ENCODE assay signal across 20 cellular contexts in the genomic region with DNA sequence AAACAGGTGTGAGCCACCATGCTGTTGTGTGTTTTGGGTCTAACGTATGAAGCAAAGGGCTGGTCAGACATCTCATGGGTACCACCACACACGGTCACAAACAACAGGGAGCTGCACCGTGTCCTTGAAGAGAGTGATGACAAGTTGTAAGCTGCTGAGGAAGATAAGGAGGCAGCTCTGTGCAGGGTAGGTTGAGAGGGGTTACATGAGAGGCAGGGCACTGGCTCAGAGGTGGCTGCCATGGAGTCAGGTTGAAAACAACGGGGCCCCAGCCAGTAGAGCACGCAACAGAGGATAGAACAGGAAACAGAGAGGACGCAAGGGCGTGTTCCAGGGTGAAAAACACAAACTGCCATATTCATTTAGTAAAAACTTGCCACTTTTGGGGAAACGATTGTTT. TPM values are rescaled to one million over a fixed set of nuclear protein-coding genes. Genes with fewer than 3 reads are reported as not detected.
A peak's percentile ranks its signal among the peaks of the same experiment; 100 is the strongest.
DNase-seq lines count a peak whose midpoint lies in the region; ATAC-seq and TF ChIP-seq lines count a peak whose summit lies in the region.
"Had no signal": no experiment of that assay in that cellular context is flagged by ENCODE, and none has a peak within 500 bp of the region (broad histone marks: within the 10 kb centered on the region; RNA-seq: fewer than 3 reads in every experiment).

No MANE protein-coding gene starts in this region.

- H3K4me3 Mint-ChIP-seq in activated naive CD4-positive, alpha-beta T cell treated with anti-CD3 and anti-CD28 coated beads, Interleukin-2, amount 10 ng/mL, durations not matched to agents 7 days and 5 days = no peak overlapping the region
- peak overlapping the region; percentile 8 for H3K4me3 Mint-ChIP-seq in activated B cell treated with CpG ODN at 0.5 μM for 24 hours

- no peaks in the 10 kb centered on the region for H3K36me3 ChIP-seq in osteoblast (ENCODE audit: insufficient read depth, low read length)
- H3K36me3 ChIP-seq: right lobe of liver, SJCRH30, stomach, upper lobe of left lung had no signal

- H3K27me3 ChIP-seq in osteoblast (ENCODE audit: insufficient read depth, low read length) = no peaks in the 10 kb centered on the region
- H3K27me3 ChIP-seq: right lobe of liver, SJCRH30, stomach, upper lobe of left lung had no signal

- H2AFZ ChIP-seq in osteoblast (ENCODE audit: low read length) = no peak overlapping the region

- H3K27ac ChIP-seq in osteoblast (ENCODE audit: low read depth, low read length) = no peak overlapping the region
- H3K27ac ChIP-seq: right lobe of liver, SJCRH30, stomach, upper lobe of left lung had no signal

- no peaks in the 10 kb centered on the region for H3K9me3 Mint-ChIP-seq in activated naive CD4-positive, alpha-beta T cell treated with anti-CD3 and anti-CD28 coated beads, Interleukin-2, amount 10 ng/mL, durations not matched to agents 7 days and 5 days
- no peaks in the 10 kb centered on the region for H3K9me3 Mint-ChIP-seq in activated B cell treated with CpG ODN at 0.5 μM for 24 hours

- no peaks in the 10 kb centered on the region for H3K4me1 ChIP-seq in osteoblast (ENCODE audit: insufficient read depth, low read length)
- H3K4me1 ChIP-seq: right lobe of liver, SJCRH30 had no signal

- ATAC-seq in activated B cell treated with CpG ODN at 0.5 μM for 24 hours (ENCODE audit: low read depth) = no peak
- ATAC-seq in esophagus mucosa = peak; percentile 41
- ATAC-seq in GM21786 (IDR thresholded peaks at IDR 0.05; ENCODE audit: unreplicated experiment) = no peak

- no peaks in the 10 kb centered on the region for H3K36me3 Mint-ChIP-seq in activated naive CD4-positive, alpha-beta T cell treated with anti-CD3 and anti-CD28 coated beads, Interleukin-2, amount 10 ng/mL, durations not matched to agents 7 days and 5 days
- no peaks in the 10 kb centered on the region for H3K36me3 Mint-ChIP-seq in activated B cell treated with CpG ODN at 0.5 μM for 24 hours (ENCODE audit: low read depth)

- no peaks in the 10 kb centered on the region for H3K79me2 ChIP-seq in osteoblast (ENCODE audit: insufficient read depth, low read length)

- H3K4me2 ChIP-seq in osteoblast (ENCODE audit: insufficient read depth, low read length) = no peak overlapping the region

- H4K20me1 ChIP-seq in osteoblast (ENCODE audit: insufficient read depth, low read length) = peaks cover 6% of the 10 kb centered on the region

- no peak overlapping the region for H3K4me3 ChIP-seq in osteoblast (ENCODE audit: insufficient read depth, low read length)
- H3K4me3 ChIP-seq: right lobe of liver, SJCRH30, stomach, upper lobe of left lung had no signal

- intact Hi-C loops in activated B cell treated with CpG ODN at 0.5 μM for 24 hours (cut with micrococcal nuclease) = loop anchor here (1.0 to 5.0 kb wide), 4 partner anchors 55 to 274 kb away; no protein-coding TSS in a partner anchor

- no peak for TF ChIP-seq CTCF in activated B cell treated with CpG ODN at 0.5 μM for 24 hours (IDR thresholded peaks at IDR 0.05)
- no peak for TF ChIP-seq CTCF in osteoblast (IDR thresholded peaks at IDR 0.05; ENCODE audit: extremely low read depth, low read depth, low read length)

- H3K9me3 ChIP-seq in osteoblast (ENCODE audit: low read depth, low read length) = no peaks in the 10 kb centered on the region
- H3K9me3 ChIP-seq: right lobe of liver, SJCRH30, stomach, upper lobe of left lung had no signal

- POLR2A ChIA-PET in activated B cell treated with CpG ODN at 0.5 μM for 24 hours (lab: Charles Lee) = interaction anchor here (1.7 kb wide), 1 partner anchor 64 kb away, joined by 5 read pairs; no protein-coding TSS in a partner anchor

- CTCF ChIA-PET in activated naive CD4-positive, alpha-beta T cell treated with anti-CD3 and anti-CD28 coated beads, Interleukin-2, amount 10 ng/mL, durations not matched to agents 7 days and 5 days (lab: Charles Lee) = interaction anchor here (0.6 to 2.3 kb wide), 12 partner anchors 16 to 144 kb away, joined by 3 to 35 read pairs (median 9); a partner anchor contains a TSS
- CTCF ChIA-PET in activated B cell treated with CpG ODN at 0.5 μM for 24 hours (lab: Charles Lee) = interaction anchor here (1.3 to 2.9 kb wide), 6 partner anchors 30 to 210 kb away, joined by 3 to 21 read pairs (median 8); a partner anchor contains a TSS

- peaks cover 13% of the 10 kb centered on the region for H3K4me1 Mint-ChIP-seq in activated naive CD4-positive, alpha-beta T cell treated with anti-CD3 and anti-CD28 coated beads, Interleukin-2, amount 10 ng/mL, durations not matched to agents 7 days and 5 days
- H3K4me1 Mint-ChIP-seq in activated B cell treated with CpG ODN at 0.5 μM for 24 hours = peaks cover 12% of the 10 kb centered on the region

- peaks cover 7% of the 10 kb centered on the region for H3K27me3 Mint-ChIP-seq in activated naive CD4-positive, alpha-beta T cell treated with anti-CD3 and anti-CD28 coated beads, Interleukin-2, amount 10 ng/mL, durations not matched to agents 7 days and 5 days
- H3K27me3 Mint-ChIP-seq in activated B cell treated with CpG ODN at 0.5 μM for 24 hours = no peaks in the 10 kb centered on the region

- H3K27ac Mint-ChIP-seq in activated naive CD4-positive, alpha-beta T cell treated with anti-CD3 and anti-CD28 coated beads, Interleukin-2, amount 10 ng/mL, durations not matched to agents 7 days and 5 days = peak overlapping the region; percentile 77
- no peak overlapping the region for H3K27ac Mint-ChIP-seq in activated B cell treated with CpG ODN at 0.5 μM for 24 hours

- DNase-seq in activated naive CD4-positive, alpha-beta T cell treated with anti-CD3 and anti-CD28 coated beads, Interleukin-2, amount 10 ng/mL, durations not matched to agents 7 days and 5 days = peak; percentile 70
- DNase-seq in activated naive CD4-positive, alpha-beta T cell treated with Interleukin-2 at 50 U/mL for 16 hours = no peak
- DNase-seq in activated B cell treated with CpG ODN at 0.5 μM for 24 hours (no peak), osteoblast (ENCODE audit: insufficient read length, low spot score, missing footprints) (peak; percentile 52), dedifferentiated amniotic fluid mesenchymal stem cell (ENCODE audit: extremely low spot score) (no peak), anterior cingulate cortex (lab: John Stamatoyannopoulos, UW) (no peak)
- DNase-seq: activated CD4-positive, CD25-positive, alpha-beta regulatory T cell treated with anti-CD3 and anti-CD28 coated beads, Interleukin-2, amount 50 U/mL, for 72 hours; activated T-cell treated with anti-CD3 and anti-CD28 coated beads, Interleukin-2, amount 50 U/mL, for 1 hour; HCEC 1CT; NCI-H1436 treated with DMSO at 0.1 percent for 48 hours; NCI-H774; nucleus accumbens; OCI-M1; right lobe of liver; SJCRH30; stomach; upper lobe of left lung had no signal

RNA-seq across cellular contexts. Expression of a gene that starts 52.2 kb away (rescaled TPM):
- total RNA-seq in activated B cell treated with CpG ODN at 0.5 μM for 24 hours = not detected in 2 replicates
- total RNA-seq in esophagus mucosa = not detected
- not detected in 2 replicates for total RNA-seq in osteoblast
- total RNA-seq: mononuclear cell, right lobe of liver, SJCRH30, upper lobe of left lung had no signal

Comparison
In these comparisons a context has a peak if more than half of its experiments do, and no peak if none do; other contexts are left out.
1. DNase-seq: peak in activated naive CD4-positive, alpha-beta T cell treated with anti-CD3 and anti-CD28 coated beads, Interleukin-2, amount 10 ng/mL, durations not matched to agents 7 days and 5 days (single experiment) and osteoblast (single experiment); none in activated naive CD4-positive, alpha-beta T cell treated with Interleukin-2 at 50 U/mL for 16 hours (single experiment), activated B cell treated with CpG ODN at 0.5 μM for 24 hours (single experiment), dedifferentiated amniotic fluid mesenchymal stem cell (single experiment) and anterior cingulate cortex (0 of 58).